ENCODE assay signal across 27 cellular contexts in genomic region chr2:213089438-213089837, GRCh38.
DNase-seq lines count a peak whose midpoint lies in the region; ATAC-seq lines count a peak whose summit lies in the region.
"Had no signal": no experiment of that assay in that cellular context is flagged by ENCODE, and none has a peak within 500 bp of the region (broad histone marks: within the 10 kb centered on the region; RNA-seq: fewer than 3 reads in every experiment).

No MANE protein-coding gene starts in this region.

- no peak overlapping the region for H3K4ac ChIP-seq in trophoblast cell (ENCODE audit: low read depth, low read length)

- H3K9me3 ChIP-seq in trophoblast cell (ENCODE audit: insufficient read depth, low read depth, low read length) (no peaks in the 10 kb centered on the region), aorta (ENCODE audit: control insufficient read depth, low read length) (no peaks in the 10 kb centered on the region)
- H3K9me3 ChIP-seq: ascending aorta, gastroesophageal sphincter, right atrium auricular region, testis had no signal

- H3K36me3 ChIP-seq in trophoblast cell (ENCODE audit: control insufficient read depth in 1 of 2, insufficient read depth in 2 of 2, low read length in 2 of 2) (no peaks in the 10 kb centered on the region), aorta (ENCODE audit: control insufficient read depth in 1 of 2, insufficient read depth in 2 of 2, low read length in 1 of 2) (no peaks in the 10 kb centered on the region)
- H3K36me3 ChIP-seq: ascending aorta, gastroesophageal sphincter, right atrium auricular region had no signal

- no peaks in the 10 kb centered on the region for H3K79me2 ChIP-seq in trophoblast cell (ENCODE audit: control insufficient read depth, insufficient read depth, low read length, poor library complexity)

- H3K9ac ChIP-seq in trophoblast cell (ENCODE audit: low read length), result no peak overlapping the region
- H3K9ac ChIP-seq: parathyroid adenoma had no signal

- peak; percentile 52 for DNase-seq in EH (ENCODE audit: low read depth)
- DNase-seq in LHCN-M2 (ENCODE audit: low read depth), result peak; percentile 10
- DNase-seq in fibroblast of gingiva (ENCODE audit: low read depth), result peak; percentile 63
- DNase-seq in trophoblast cell, result peak; percentile 43 to 83
- no peak for DNase-seq in aorta
- DNase-seq in effector CD4-positive, alpha-beta T cell, result no peak
- DNase-seq: activated CD4-positive, alpha-beta T cell treated with anti-CD3 and anti-CD28 coated beads for 36 hours; activated naive CD4-positive, alpha-beta T cell treated with Interleukin-2 at 50 U/mL for 16 hours; activated T-cell treated with anti-CD3 and anti-CD28 coated beads, Interleukin-2, amount 50 U/mL, for 1 hour; GOT3; islet precursor cell; midbrain; naive thymus-derived CD8-positive, alpha-beta T cell; NCI-H1105; NCI-H2029 treated with DMSO at 0.1 percent for 48 hours; NCI-H226; RPMI8226; stimulated activated CD4-positive, alpha-beta T cell treated with anti-CD3 and anti-CD28 coated beads, Interleukin-4, amount 100 ng/mL, for 24 hours; stimulated activated naive CD4-positive, alpha-beta T cell treated with Interleukin-2 at 50 U/mL for 16 hours; testis had no signal

- no peaks in the 10 kb centered on the region for H3K27me3 ChIP-seq in trophoblast cell (ENCODE audit: insufficient read depth, low read length)
- H3K27me3 ChIP-seq in aorta (ENCODE audit: control insufficient read depth in 1 of 2, insufficient read depth in 2 of 2, low read length in 1 of 2), result no peaks in the 10 kb centered on the region
- H3K27me3 ChIP-seq: ascending aorta, gastroesophageal sphincter, right atrium auricular region, testis had no signal

- H2BK120ac ChIP-seq in trophoblast cell (ENCODE audit: insufficient read depth, low read length, poor library complexity), result no peak overlapping the region

- H3K23ac ChIP-seq in trophoblast cell (ENCODE audit: low read length), result no peak overlapping the region

- H2BK12ac ChIP-seq in trophoblast cell (ENCODE audit: low read length), result no peak overlapping the region

- H2BK5ac ChIP-seq in trophoblast cell (ENCODE audit: low read depth, low read length, poor library complexity), result no peak overlapping the region

- H4K91ac ChIP-seq in trophoblast cell (ENCODE audit: low read depth, low read length), result no peak overlapping the region

- H2AK5ac ChIP-seq in trophoblast cell (ENCODE audit: low read length), result no peak overlapping the region

- H3K4me3 ChIP-seq in trophoblast cell (ENCODE audit: low read depth, low read length) (no peak overlapping the region), aorta (ENCODE audit: low read length in 2 of 2) (no peak overlapping the region)
- H3K4me3 ChIP-seq: ascending aorta, gastroesophageal sphincter, right atrium auricular region, testis had no signal

- WGBS in trophoblast cell (ENCODE audit: extremely low coverage, insufficient coverage, insufficient read length), result no CpG with 5 or more reads among the region's 1 CpG
- 90 to 95% methylated on average over 1 of the region's 1 CpG for WGBS in aorta, 2 donors

- H3K18ac ChIP-seq in trophoblast cell (ENCODE audit: low read length), result no peak overlapping the region

- peaks cover 2% of the 10 kb centered on the region for H3K79me1 ChIP-seq in trophoblast cell (ENCODE audit: low read length)

- intact Hi-C loops in aorta (cut with DNase I), result loop anchor here in 1 of 2 donors (10.0 kb wide), 1 partner anchor 55 kb away; no protein-coding TSS in a partner anchor

- H3K14ac ChIP-seq in trophoblast cell (ENCODE audit: low read length), result no peak overlapping the region

- no peak overlapping the region for H3K27ac ChIP-seq in trophoblast cell (ENCODE audit: low read depth, low read length)
- no peak overlapping the region for H3K27ac ChIP-seq in aorta (ENCODE audit: low read depth in 1 of 2, low read length in 2 of 2)
- H3K27ac ChIP-seq: ascending aorta, epithelial cell of prostate, gastroesophageal sphincter, HL-60, parathyroid adenoma, right atrium auricular region, testis had no signal

- H2AFZ ChIP-seq in trophoblast cell (ENCODE audit: insufficient read depth, low read length, poor library complexity), result no peak overlapping the region
- H2AFZ ChIP-seq: parathyroid adenoma had no signal

- H4K12ac ChIP-seq in trophoblast cell (ENCODE audit: low read depth, low read length), result no peak overlapping the region

- H3K4me2 ChIP-seq in trophoblast cell (ENCODE audit: low read length), result no peak overlapping the region

- ATAC-seq in GM19023 (IDR thresholded peaks at IDR 0.05; ENCODE audit: unreplicated experiment) (no peak), aorta (ENCODE audit: low FRiP score) (no peak)
- ATAC-seq: gastroesophageal sphincter; naive thymus-derived CD8-positive, alpha-beta T cell had no signal

- H3K4me1 ChIP-seq in trophoblast cell (ENCODE audit: control insufficient read depth in 1 of 2, insufficient read depth in 2 of 2, low read length in 2 of 2) (peaks cover 8 to 10% of the 10 kb centered on the region in 2 experiments), aorta (ENCODE audit: control insufficient read depth in 1 of 2, insufficient read depth in 2 of 2, low read length in 2 of 2) (peaks cover 0 to 9% of the 10 kb centered on the region in 2 donors)
- H3K4me1 ChIP-seq: testis had no signal

- no peak overlapping the region for H4K8ac ChIP-seq in trophoblast cell (ENCODE audit: low read depth, low read length)

Comparison
In these comparisons a context has a peak if more than half of its experiments do, and no peak if none do; other contexts are left out.
1. DNase-seq: peak in EH (single experiment), LHCN-M2 (single experiment), fibroblast of gingiva (single experiment) and trophoblast cell (2 of 2); none in aorta (0 of 2) and effector CD4-positive, alpha-beta T cell (single experiment).